Comparison of ENCODE assay signal across 22 cellular contexts in the genomic region with DNA sequence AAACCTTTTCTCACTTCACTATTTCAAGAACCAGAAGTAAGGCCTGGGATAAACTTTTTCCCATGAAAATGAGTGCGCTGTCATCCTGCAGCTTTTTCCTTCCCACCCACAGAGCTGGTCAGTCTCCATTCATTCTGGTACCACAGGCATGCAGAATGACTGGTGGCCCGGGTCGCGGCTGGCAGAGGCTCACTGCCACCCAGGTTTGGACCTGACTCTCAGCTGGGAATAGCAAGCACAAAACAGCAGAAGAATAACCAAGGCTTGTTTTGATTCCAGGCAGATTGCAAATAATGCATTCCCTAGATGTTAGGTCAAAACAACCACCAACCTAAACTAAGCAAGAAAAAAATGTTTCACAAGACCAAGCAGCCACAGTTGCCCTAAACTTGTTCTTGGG.
A peak's percentile ranks its signal among the peaks of the same experiment; 100 is the strongest.
DNase-seq lines count a peak whose midpoint lies in the region; ATAC-seq, FAIRE-seq and TF ChIP-seq lines count a peak whose summit lies in the region.
"Had no signal": no experiment of that assay in that cellular context is flagged by ENCODE, and none has a peak within 500 bp of the region (broad histone marks: within the 10 kb centered on the region; RNA-seq: fewer than 3 reads in every experiment).

No MANE protein-coding gene starts in this region.

- TF ChIP-seq CTCF in epithelial cell of esophagus (IDR thresholded peaks at IDR 0.05; ENCODE audit: insufficient read depth, low read depth, low read length, missing control alignments) = no peak
- no peak for TF ChIP-seq CTCF in osteoblast (IDR thresholded peaks at IDR 0.05; ENCODE audit: extremely low read depth, low read depth, low read length)
- no peak for TF ChIP-seq CTCF in vagina (IDR thresholded peaks at IDR 0.05)

- H3K4me1 ChIP-seq in SJSA1 (replicated peaks) = peaks cover 40% of the 10 kb centered on the region
- H3K4me1 ChIP-seq in osteoblast (ENCODE audit: insufficient read depth, low read length) = peaks cover 14% of the 10 kb centered on the region
- H3K4me1 ChIP-seq in HAP-1 = no peaks in the 10 kb centered on the region
- H3K4me1 ChIP-seq in vagina = no peaks in the 10 kb centered on the region

- no peak for ATAC-seq in GM21528 (IDR thresholded peaks at IDR 0.05; ENCODE audit: low FRiP score, unreplicated experiment)
- ATAC-seq: activated T-cell treated with anti-CD3 and anti-CD28 coated beads, Interleukin-2, amount 50 U/mL, for 72 hours; HCT116; naive thymus-derived CD4-positive, alpha-beta T cell; right cardiac atrium had no signal

- no peaks in the 10 kb centered on the region; the same call in 1 of the 2 replicates for H3K36me3 ChIP-seq in SJSA1
- no peaks in the 10 kb centered on the region for H3K36me3 ChIP-seq in osteoblast (ENCODE audit: insufficient read depth, low read length)
- no peaks in the 10 kb centered on the region for H3K36me3 ChIP-seq in HAP-1 (replicated peaks)
- H3K36me3 ChIP-seq in vagina = no peaks in the 10 kb centered on the region
- H3K36me3 ChIP-seq: ascending aorta had no signal

- no peaks in the 10 kb centered on the region for H3K27me3 ChIP-seq in SJSA1 (replicated peaks)
- no peaks in the 10 kb centered on the region for H3K27me3 ChIP-seq in osteoblast (ENCODE audit: insufficient read depth, low read length)
- no peaks in the 10 kb centered on the region for H3K27me3 ChIP-seq in HAP-1 (ENCODE audit: low read depth)
- H3K27me3 ChIP-seq in vagina = no peaks in the 10 kb centered on the region
- H3K27me3 ChIP-seq: ascending aorta had no signal

- FAIRE-seq in H54 (lab: Jason Lieb, UNC) = no peak

- H3K4me2 ChIP-seq in osteoblast (ENCODE audit: insufficient read depth, low read length) = peak overlapping the region; percentile 19

- H3K27ac ChIP-seq in SJSA1 (peak overlapping the region; percentile 98), osteoblast (ENCODE audit: low read depth, low read length) (no peak overlapping the region), vagina (no peak overlapping the region)
- H3K27ac ChIP-seq: ascending aorta had no signal

- H2AFZ ChIP-seq in osteoblast (ENCODE audit: low read length) = peak overlapping the region; percentile 10

- no peaks in the 10 kb centered on the region for H3K79me2 ChIP-seq in osteoblast (ENCODE audit: insufficient read depth, low read length)

- intact Hi-C loops in vagina (cut with DNase I) = no loop called here

- TF ChIP-seq POLR2A in vagina (IDR thresholded peaks at IDR 0.05) (no peak), H54 (IDR thresholded peaks at IDR 0.05; ENCODE audit: low read depth, low read length) (no peak)

- peak; percentile 54 for DNase-seq in CD1c-positive myeloid dendritic cell (ENCODE audit: extremely low spot score)
- DNase-seq in SJSA1 (ENCODE audit: low read depth in 1 of 2, low spot score in 2 of 2) = peak; percentile 98
- peak; percentile 51 for DNase-seq in epithelial cell of esophagus (ENCODE audit: low read depth)
- peak; percentile 83 for DNase-seq in osteoblast (ENCODE audit: insufficient read length, low spot score, missing footprints)
- DNase-seq in HAP-1 (ENCODE audit: low spot score in 2 of 2) = no peak
- DNase-seq in vagina (ENCODE audit: extremely low spot score in 2 of 2) = no peak
- no peak for DNase-seq in H54 (ENCODE audit: insufficient read length, low spot score)
- DNase-seq: activated naive CD4-positive, alpha-beta T cell treated with anti-CD3 and anti-CD28 coated beads, Interleukin-2, amount 50 U/mL, for 16 hours; activated T-cell treated with anti-CD3 and anti-CD28 coated beads, Interleukin-2, amount 50 U/mL, for 72 hours; CD8-positive, alpha-beta memory T cell; cortex of kidney; Karpas-422; naive thymus-derived CD4-positive, alpha-beta T cell; NCI-H1092; NCI-H2081 treated with DMSO at 0.1 percent for 48 hours; NCI-H510A treated with DMSO at 0.1 percent for 48 hours; right cardiac atrium; RPMI8226; substantia nigra had no signal

- no peaks in the 10 kb centered on the region for H4K20me1 ChIP-seq in osteoblast (ENCODE audit: insufficient read depth, low read length)

- H3K9me3 ChIP-seq in SJSA1 (replicated peaks) (no peaks in the 10 kb centered on the region), osteoblast (ENCODE audit: low read depth, low read length) (no peaks in the 10 kb centered on the region), HAP-1 (no peaks in the 10 kb centered on the region), vagina (no peaks in the 10 kb centered on the region)

- no peak overlapping the region for H3K4me3 ChIP-seq in SJSA1
- H3K4me3 ChIP-seq in epithelial cell of esophagus (ENCODE audit: low read length) = no peak overlapping the region
- H3K4me3 ChIP-seq in osteoblast (ENCODE audit: insufficient read depth, low read length) = no peak overlapping the region
- no peak overlapping the region for H3K4me3 ChIP-seq in HAP-1
- no peak overlapping the region for H3K4me3 ChIP-seq in vagina
- H3K4me3 ChIP-seq: ascending aorta had no signal

- in situ Hi-C loops in HAP-1 (cut with MboI; ENCODE audit: low sequenced_read_pairs) = no loop called here

Comparison
In these comparisons a context has a peak if more than half of its experiments do, and no peak if none do; other contexts are left out.
1. DNase-seq: peak in CD1c-positive myeloid dendritic cell (single experiment), SJSA1 (2 of 2), epithelial cell of esophagus (single experiment) and osteoblast (single experiment); none in HAP-1 (0 of 2), vagina (0 of 2) and H54 (single experiment).